23 cellular contexts compared by ENCODE assay signal in genomic region chr10:81042647-81043046, GRCh38.
"Had no signal": no experiment of that assay in that cellular context is flagged by ENCODE, and none has a peak within 500 bp of the region (broad histone marks: within the 10 kb centered on the region; RNA-seq: fewer than 3 reads in every experiment).

No MANE protein-coding gene starts in this region.

- H3K9me3 ChIP-seq: SK-N-SH had no signal

- H3K27ac ChIP-seq: RWPE1 had no signal

- H3K27ac Mint-ChIP-seq: T-cell; T-helper 1 cell treated with Interleukin-12 subunit alpha and Interleukin-12 subunit beta and Interleukin-4 antibody, amounts not matched to agents 30 μg/mL and 1 μg/mL, for 36 hours had no signal

- H3K9me2 ChIP-seq: SK-N-SH had no signal

- H3K4me2 ChIP-seq: SK-N-SH had no signal

- H3K36me3 Mint-ChIP-seq: T-cell had no signal

- H3K4me3 Mint-ChIP-seq: T-cell; T-helper 1 cell treated with Interleukin-12 subunit alpha and Interleukin-12 subunit beta and Interleukin-4 antibody, amounts not matched to agents 30 μg/mL and 1 μg/mL, for 36 hours had no signal

- ATAC-seq: HepG2, Panc1, PC-3, T-cell had no signal

- H3K4me1 Mint-ChIP-seq: T-cell had no signal

- DNase-seq: IMR-90, Karpas-422, KG1, MM.1S, MV-4-11, NCI-H1048, NCI-H1105, NCI-H1417, NCI-H1436 treated with DMSO at 0.1 percent for 48 hours, NCI-H1694, NCI-H187 treated with DMSO at 0.1 percent for 48 hours, NCI-H2029 treated with DMSO at 0.1 percent for 48 hours, NCI-H526 treated with DMSO at 0.1 percent for 48 hours, NCI-H748 treated with DMSO at 0.1 percent for 48 hours, PC-3, SHP77, SK-N-SH, SW 1271, T-cell had no signal

- H3K9me3 Mint-ChIP-seq: T-helper 1 cell treated with Interleukin-12 subunit alpha and Interleukin-12 subunit beta and Interleukin-4 antibody, amounts not matched to agents 30 μg/mL and 1 μg/mL, for 36 hours had no signal
